In genomic region chr6:31729515-31729978, GRCh38 we compare ENCODE assay signal across 1 cellular context.
TF ChIP-seq lines count a peak whose summit lies in the region.

No MANE protein-coding gene starts in this region.

TF ChIP-seq in HepG2, 621 proteins besides CTCF, POLR2A, EP300 and RAD21 (continued from another document and continues in another):
- TF ChIP-seq FOXP4 (CRISPR knock-in tag; IDR thresholded peaks at IDR 0.05) (peak; percentile 59), ZFP62 (CRISPR knock-in tag; IDR thresholded peaks at IDR 0.05) (no peak), YEATS4 (CRISPR knock-in tag; IDR thresholded peaks at IDR 0.05; ENCODE audit: borderline replicate concordance) (peak; percentile 73), ZNF766 (CRISPR knock-in tag; IDR thresholded peaks at IDR 0.05; ENCODE audit: borderline replicate concordance) (no peak), HOXD1 (CRISPR knock-in tag; IDR thresholded peaks at IDR 0.05) (no peak), NKX3-1 (CRISPR knock-in tag; IDR thresholded peaks at IDR 0.05) (peak; percentile 71; the same call in 1 of the 2 replicates), NBN (conservative IDR thresholded peaks at IDR 0.05) (no peak), ZNF12 (CRISPR knock-in tag; IDR thresholded peaks at IDR 0.05) (peak; percentile 7; the same call in 1 of the 2 replicates), ZNF564 (CRISPR knock-in tag; IDR thresholded peaks at IDR 0.05) (no peak), EED (CRISPR knock-in tag; IDR thresholded peaks at IDR 0.05) (no peak), ZNF136 (CRISPR knock-in tag; IDR thresholded peaks at IDR 0.05; ENCODE audit: low read depth) (0 out of 2 replicates have a peak, but pooled peaks have one; percentile 19), TOPORS (CRISPR knock-in tag; IDR thresholded peaks at IDR 0.05) (peak; percentile 16; the same call in 1 of the 2 replicates), ZNF260 (CRISPR knock-in tag; IDR thresholded peaks at IDR 0.05; ENCODE audit: borderline replicate concordance, low read depth) (no peak), RBM39 (IDR thresholded peaks at IDR 0.05; ENCODE audit: low read depth, low read length, poor library complexity, severe bottlenecking) (no peak), DMAP1 (CRISPR knock-in tag; IDR thresholded peaks at IDR 0.05) (no peak; the same call in 1 of the 2 replicates), ZNF496 (CRISPR knock-in tag; IDR thresholded peaks at IDR 0.05; ENCODE audit: insufficient replicate concordance) (no peak), ISL2 (CRISPR knock-in tag; IDR thresholded peaks at IDR 0.05) (peak; percentile 54; the same call in 1 of the 2 replicates), NR2F1 (CRISPR knock-in tag; IDR thresholded peaks at IDR 0.05) (peak in 1 of 2 experiments; percentile 59; a peak in 1 of 4 replicates), TERF1 (CRISPR knock-in tag; IDR thresholded peaks at IDR 0.05) (no peak), NONO (IDR thresholded peaks at IDR 0.05) (no peak), NONO (CRISPR knock-in tag; conservative IDR thresholded peaks at IDR 0.05) (peak; percentile 72), HCFC1 (IDR thresholded peaks at IDR 0.05; ENCODE audit: low read depth, low read length) (0 out of 2 replicates have a peak, but pooled peaks have one; percentile 10), NR1H2 (CRISPR knock-in tag; IDR thresholded peaks at IDR 0.05; ENCODE audit: borderline replicate concordance, low read depth) (no peak), SRY (CRISPR knock-in tag; IDR thresholded peaks at IDR 0.05) (no peak; the same call in 1 of the 2 replicates), GZF1 (CRISPR knock-in tag; IDR thresholded peaks at IDR 0.05) (peak; percentile 24; the same call in 1 of the 2 replicates), CEBPG (CRISPR knock-in tag; IDR thresholded peaks at IDR 0.05) (no peak), MAFF (IDR thresholded peaks at IDR 0.05; ENCODE audit: low read depth, low read length) (no peak), ZNF232 (CRISPR knock-in tag; IDR thresholded peaks at IDR 0.05; ENCODE audit: borderline replicate concordance) (no peak; the same call in 1 of the 2 replicates), HNRNPK (IDR thresholded peaks at IDR 0.05; ENCODE audit: low read depth, low read length, poor library complexity, severe bottlenecking) (no peak), ZNF235 (CRISPR knock-in tag; IDR thresholded peaks at IDR 0.05; ENCODE audit: borderline replicate concordance) (no peak), PHF20 (CRISPR knock-in tag; IDR thresholded peaks at IDR 0.05) (no peak), ZNF510 (CRISPR knock-in tag; IDR thresholded peaks at IDR 0.05; ENCODE audit: low read depth) (no peak), SALL2 (CRISPR knock-in tag; IDR thresholded peaks at IDR 0.05) (0 out of 2 replicates have a peak, but pooled peaks have one; percentile 49), USF2 (IDR thresholded peaks at IDR 0.05; ENCODE audit: low read depth, low read length) (no peak), USF2 (CRISPR knock-in tag; IDR thresholded peaks at IDR 0.05; ENCODE audit: borderline replicate concordance) (no peak), ZC3H4 (CRISPR knock-in tag; IDR thresholded peaks at IDR 0.05; ENCODE audit: borderline replicate concordance) (no peak; the same call in 1 of the 2 replicates), GRHL1 (CRISPR knock-in tag; conservative IDR thresholded peaks at IDR 0.05) (no peak), EHMT2 (IDR thresholded peaks at IDR 0.05; ENCODE audit: borderline replicate concordance, low read depth, low read length) (no peak), ZBTB26 (CRISPR knock-in tag; IDR thresholded peaks at IDR 0.05; ENCODE audit: borderline replicate concordance) (peak; percentile 46; the same call in 1 of the 2 replicates), FIP1L1 (IDR thresholded peaks at IDR 0.05; ENCODE audit: borderline replicate concordance, insufficient read depth, low read depth, low read length) (no peak)
- TF ChIP-seq, protein P1, sequence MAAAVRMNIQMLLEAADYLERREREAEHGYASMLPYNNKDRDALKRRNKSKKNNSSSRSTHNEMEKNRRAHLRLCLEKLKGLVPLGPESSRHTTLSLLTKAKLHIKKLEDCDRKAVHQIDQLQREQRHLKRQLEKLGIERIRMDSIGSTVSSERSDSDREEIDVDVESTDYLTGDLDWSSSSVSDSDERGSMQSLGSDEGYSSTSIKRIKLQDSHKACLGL (CRISPR knock-in tag; IDR thresholded peaks at IDR 0.05), result 0 out of 2 replicates have a peak, but pooled peaks have one; percentile 49
- TF ChIP-seq, protein P2, sequence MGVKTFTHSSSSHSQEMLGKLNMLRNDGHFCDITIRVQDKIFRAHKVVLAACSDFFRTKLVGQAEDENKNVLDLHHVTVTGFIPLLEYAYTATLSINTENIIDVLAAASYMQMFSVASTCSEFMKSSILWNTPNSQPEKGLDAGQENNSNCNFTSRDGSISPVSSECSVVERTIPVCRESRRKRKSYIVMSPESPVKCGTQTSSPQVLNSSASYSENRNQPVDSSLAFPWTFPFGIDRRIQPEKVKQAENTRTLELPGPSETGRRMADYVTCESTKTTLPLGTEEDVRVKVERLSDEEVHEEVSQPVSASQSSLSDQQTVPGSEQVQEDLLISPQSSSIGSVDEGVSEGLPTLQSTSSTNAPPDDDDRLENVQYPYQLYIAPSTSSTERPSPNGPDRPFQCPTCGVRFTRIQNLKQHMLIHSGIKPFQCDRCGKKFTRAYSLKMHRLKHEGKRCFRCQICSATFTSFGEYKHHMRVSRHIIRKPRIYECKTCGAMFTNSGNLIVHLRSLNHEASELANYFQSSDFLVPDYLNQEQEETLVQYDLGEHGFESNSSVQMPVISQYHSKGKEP (CRISPR knock-in tag; IDR thresholded peaks at IDR 0.05), result no peak
- TF ChIP-seq, protein P3, sequence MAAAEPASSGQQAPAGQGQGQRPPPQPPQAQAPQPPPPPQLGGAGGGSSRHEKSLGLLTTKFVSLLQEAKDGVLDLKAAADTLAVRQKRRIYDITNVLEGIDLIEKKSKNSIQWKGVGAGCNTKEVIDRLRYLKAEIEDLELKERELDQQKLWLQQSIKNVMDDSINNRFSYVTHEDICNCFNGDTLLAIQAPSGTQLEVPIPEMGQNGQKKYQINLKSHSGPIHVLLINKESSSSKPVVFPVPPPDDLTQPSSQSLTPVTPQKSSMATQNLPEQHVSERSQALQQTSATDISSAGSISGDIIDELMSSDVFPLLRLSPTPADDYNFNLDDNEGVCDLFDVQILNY (CRISPR knock-in tag; conservative IDR thresholded peaks at IDR 0.05), result no peak
- TF ChIP-seq, protein P4, sequence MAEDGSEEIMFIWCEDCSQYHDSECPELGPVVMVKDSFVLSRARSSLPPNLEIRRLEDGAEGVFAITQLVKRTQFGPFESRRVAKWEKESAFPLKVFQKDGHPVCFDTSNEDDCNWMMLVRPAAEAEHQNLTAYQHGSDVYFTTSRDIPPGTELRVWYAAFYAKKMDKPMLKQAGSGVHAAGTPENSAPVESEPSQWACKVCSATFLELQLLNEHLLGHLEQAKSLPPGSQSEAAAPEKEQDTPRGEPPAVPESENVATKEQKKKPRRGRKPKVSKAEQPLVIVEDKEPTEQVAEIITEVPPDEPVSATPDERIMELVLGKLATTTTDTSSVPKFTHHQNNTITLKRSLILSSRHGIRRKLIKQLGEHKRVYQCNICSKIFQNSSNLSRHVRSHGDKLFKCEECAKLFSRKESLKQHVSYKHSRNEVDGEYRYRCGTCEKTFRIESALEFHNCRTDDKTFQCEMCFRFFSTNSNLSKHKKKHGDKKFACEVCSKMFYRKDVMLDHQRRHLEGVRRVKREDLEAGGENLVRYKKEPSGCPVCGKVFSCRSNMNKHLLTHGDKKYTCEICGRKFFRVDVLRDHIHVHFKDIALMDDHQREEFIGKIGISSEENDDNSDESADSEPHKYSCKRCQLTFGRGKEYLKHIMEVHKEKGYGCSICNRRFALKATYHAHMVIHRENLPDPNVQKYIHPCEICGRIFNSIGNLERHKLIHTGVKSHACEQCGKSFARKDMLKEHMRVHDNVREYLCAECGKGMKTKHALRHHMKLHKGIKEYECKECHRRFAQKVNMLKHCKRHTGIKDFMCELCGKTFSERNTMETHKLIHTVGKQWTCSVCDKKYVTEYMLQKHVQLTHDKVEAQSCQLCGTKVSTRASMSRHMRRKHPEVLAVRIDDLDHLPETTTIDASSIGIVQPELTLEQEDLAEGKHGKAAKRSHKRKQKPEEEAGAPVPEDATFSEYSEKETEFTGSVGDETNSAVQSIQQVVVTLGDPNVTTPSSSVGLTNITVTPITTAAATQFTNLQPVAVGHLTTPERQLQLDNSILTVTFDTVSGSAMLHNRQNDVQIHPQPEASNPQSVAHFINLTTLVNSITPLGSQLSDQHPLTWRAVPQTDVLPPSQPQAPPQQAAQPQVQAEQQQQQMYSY (CRISPR knock-in tag; IDR thresholded peaks at IDR 0.05), result peak; percentile 68
- TF ChIP-seq, protein P5, sequence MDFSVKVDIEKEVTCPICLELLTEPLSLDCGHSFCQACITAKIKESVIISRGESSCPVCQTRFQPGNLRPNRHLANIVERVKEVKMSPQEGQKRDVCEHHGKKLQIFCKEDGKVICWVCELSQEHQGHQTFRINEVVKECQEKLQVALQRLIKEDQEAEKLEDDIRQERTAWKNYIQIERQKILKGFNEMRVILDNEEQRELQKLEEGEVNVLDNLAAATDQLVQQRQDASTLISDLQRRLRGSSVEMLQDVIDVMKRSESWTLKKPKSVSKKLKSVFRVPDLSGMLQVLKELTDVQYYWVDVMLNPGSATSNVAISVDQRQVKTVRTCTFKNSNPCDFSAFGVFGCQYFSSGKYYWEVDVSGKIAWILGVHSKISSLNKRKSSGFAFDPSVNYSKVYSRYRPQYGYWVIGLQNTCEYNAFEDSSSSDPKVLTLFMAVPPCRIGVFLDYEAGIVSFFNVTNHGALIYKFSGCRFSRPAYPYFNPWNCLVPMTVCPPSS (IDR thresholded peaks at IDR 0.05), result no peak
- TF ChIP-seq, protein P6, sequence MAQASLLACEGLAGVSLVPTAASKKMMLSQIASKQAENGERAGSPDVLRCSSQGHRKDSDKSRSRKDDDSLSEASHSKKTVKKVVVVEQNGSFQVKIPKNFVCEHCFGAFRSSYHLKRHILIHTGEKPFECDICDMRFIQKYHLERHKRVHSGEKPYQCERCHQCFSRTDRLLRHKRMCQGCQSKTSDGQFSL (CRISPR knock-in tag; IDR thresholded peaks at IDR 0.05), result peak; percentile 76; the same call in 1 of the 2 replicates
